Comparison of ENCODE assay signal across 8 cellular contexts in the genomic region with DNA sequence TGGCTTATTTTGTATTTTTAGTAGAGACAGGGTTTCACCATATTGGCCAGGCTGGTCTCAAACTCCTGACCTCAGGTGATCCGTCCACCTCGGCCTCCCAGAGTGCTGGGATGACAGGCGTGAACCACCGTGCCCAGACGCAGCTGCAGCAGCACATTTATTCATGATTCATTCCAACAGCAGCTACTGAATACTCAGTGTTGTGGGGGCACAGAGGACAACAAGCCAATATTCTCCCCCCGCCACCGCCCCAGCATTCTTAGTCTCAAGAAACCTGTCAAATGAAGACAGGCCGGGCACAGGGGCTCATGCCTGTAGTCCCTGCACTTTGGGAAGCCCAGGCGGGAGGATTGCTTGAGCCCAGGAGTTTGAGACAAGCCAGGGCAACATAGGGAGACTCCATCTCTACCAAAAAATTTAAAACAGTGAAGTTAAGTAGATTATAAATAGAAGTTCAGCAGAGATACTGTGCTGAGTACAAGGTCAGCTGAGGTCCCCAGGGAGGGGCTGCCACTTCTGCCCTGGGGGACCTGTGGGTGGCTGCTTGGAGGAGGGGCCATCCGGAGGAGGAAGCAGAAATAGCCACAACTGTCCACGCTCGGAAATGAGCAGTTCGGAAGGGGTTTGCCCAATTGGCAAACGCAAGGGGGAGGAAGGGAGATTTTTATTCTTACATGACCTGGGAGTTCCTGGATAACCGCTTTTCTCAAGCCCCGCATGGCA. TPM values are rescaled to one million over a fixed set of nuclear protein-coding genes. Genes with fewer than 3 reads are reported as not detected.
A peak's percentile ranks its signal among the peaks of the same experiment; 100 is the strongest.
DNase-seq lines count a peak whose midpoint lies in the region; ATAC-seq and TF ChIP-seq lines count a peak whose summit lies in the region.

No MANE protein-coding gene starts in this region.

- 41 to 46% methylated on average over 16 of the region's 16 CpGs for WGBS in esophagus, 2 donors
- WGBS in neuronal stem cell (ENCODE audit: extremely low coverage in 2 of 2, insufficient read length in 2 of 2, insufficient replicate concordance in 1 of 2), 2 donors, result no CpG with 5 or more reads among the region's 16 CpGs

- peak overlapping the region; percentile 28 for H2AK5ac ChIP-seq in neuronal stem cell (ENCODE audit: low read depth, low read length)

- H3K9me3 ChIP-seq in CD8-positive, alpha-beta memory T cell (ENCODE audit: low read length), result no peaks in the 10 kb centered on the region
- no peaks in the 10 kb centered on the region for H3K9me3 ChIP-seq in HEK293 (ENCODE audit: control insufficient read depth, insufficient read depth, low read depth, low read length)
- no peaks in the 10 kb centered on the region for H3K9me3 ChIP-seq in esophagus (ENCODE audit: control insufficient read depth in 2 of 2, insufficient read depth in 1 of 2, low read depth in 1 of 2, low read length in 1 of 2)
- H3K9me3 ChIP-seq in neuronal stem cell (replicated peaks in 1 of 2; ENCODE audit: control insufficient read depth in 2 of 2, insufficient read depth in 1 of 2, low read depth in 1 of 2, low read length in 2 of 2), result peaks cover 0 to 1% of the 10 kb centered on the region in 2 donors

- H3K4me3 ChIP-seq in CD8-positive, alpha-beta memory T cell (ENCODE audit: low read length), result no peak overlapping the region
- H3K4me3 ChIP-seq in HEK293 (ENCODE audit: low read depth, low read length), result no peak overlapping the region
- H3K4me3 ChIP-seq in esophagus (ENCODE audit: low read depth in 1 of 2, low read length in 2 of 2), result no peak overlapping the region
- no peak overlapping the region for H3K4me3 ChIP-seq in neuronal stem cell (ENCODE audit: low read length in 2 of 2)

- no peaks in the 10 kb centered on the region for H3K9me3 Mint-ChIP-seq in CD8-positive, alpha-beta memory T cell
- no peaks in the 10 kb centered on the region for H3K9me3 Mint-ChIP-seq in endothelial cell (ENCODE audit: unreplicated experiment)

- no peak overlapping the region for H3K4ac ChIP-seq in neuronal stem cell (ENCODE audit: low read length)

- H3K27me3 ChIP-seq in CD8-positive, alpha-beta memory T cell (ENCODE audit: insufficient read depth, low read length, poor library complexity, severe bottlenecking), result no peaks in the 10 kb centered on the region
- H3K27me3 ChIP-seq in esophagus (ENCODE audit: control insufficient read depth in 1 of 2, insufficient read depth in 2 of 2, low read length in 2 of 2) (no peaks in the 10 kb centered on the region), neuronal stem cell (ENCODE audit: control insufficient read depth in 3 of 3, insufficient read depth in 3 of 3, low read depth in 1 of 3, low read length in 3 of 3) (no peaks in the 10 kb centered on the region)

- no peaks in the 10 kb centered on the region for H3K27me3 Mint-ChIP-seq in CD8-positive, alpha-beta memory T cell
- H3K27me3 Mint-ChIP-seq in endothelial cell (ENCODE audit: unreplicated experiment), result peaks cover 17% of the 10 kb centered on the region

- no peak overlapping the region for H2BK15ac ChIP-seq in neuronal stem cell (ENCODE audit: low read length)

- peak overlapping the region; percentile 95 for H3K23ac ChIP-seq in neuronal stem cell (ENCODE audit: low read depth, low read length, poor library complexity)

- no peak overlapping the region for H3K14ac ChIP-seq in neuronal stem cell (ENCODE audit: low read length)

- DNase-seq in CD8-positive, alpha-beta memory T cell, result peak in 1 of 5 donors; percentile 34
- DNase-seq in SKM-1 (lab: John Stamatoyannopoulos, UW; ENCODE audit: unreplicated experiment), result peak; percentile 93
- no peak for DNase-seq in neuronal stem cell (ENCODE audit: low spot score)
- DNase-seq in foreskin melanocyte, result no peak
- DNase-seq in endothelial cell (ENCODE audit: low spot score), result no peak

- POLR2A ChIA-PET in CD8-positive, alpha-beta memory T cell (lab: Charles Lee), result interaction anchor here (0.6 kb wide), 1 partner anchor 74 kb away, joined by 3 read pairs; no protein-coding TSS in a partner anchor
- POLR2A ChIA-PET in HEK293 (lab: Yijun Ruan, JAX), result interaction anchor here (1.3 kb wide), 1 partner anchor 259 kb away, joined by 4 read pairs; a partner anchor contains a TSS

- H3K18ac ChIP-seq in neuronal stem cell (ENCODE audit: low read length), result peak overlapping the region; percentile 57

- CTCF ChIA-PET in CD8-positive, alpha-beta memory T cell (lab: Charles Lee), result interaction anchor here (2.1 kb wide), 1 partner anchor 12 kb away, joined by 5 read pairs; no protein-coding TSS in a partner anchor
- CTCF ChIA-PET in HEK293 (lab: Yijun Ruan, JAX), result interaction anchor here (0.7 to 2.1 kb wide), 2 partner anchors 12 to 104 kb away, joined by 3 to 5 read pairs; no protein-coding TSS in a partner anchor

- H2AFZ ChIP-seq in neuronal stem cell (ENCODE audit: low read length), result no peak overlapping the region

- ATAC-seq in GM18868 (IDR thresholded peaks at IDR 0.05; ENCODE audit: unreplicated experiment), result no peak

- H4K8ac ChIP-seq in neuronal stem cell (ENCODE audit: low read depth, low read length), result no peak overlapping the region

- TF ChIP-seq CTCF in HEK293 (tag by site-specific recombination; IDR thresholded peaks at IDR 0.05), result no peak
- no peak for TF ChIP-seq CTCF in endothelial cell (IDR thresholded peaks at IDR 0.05; ENCODE audit: unreplicated experiment)

- peak overlapping the region; percentile 67 for H3K27ac ChIP-seq in CD8-positive, alpha-beta memory T cell (ENCODE audit: low read depth, low read length)
- H3K27ac ChIP-seq in HEK293 (ENCODE audit: extremely low read depth, low read depth, low read length), result no peak overlapping the region
- H3K27ac ChIP-seq in esophagus (ENCODE audit: low read depth in 2 of 2, low read length in 1 of 2), result peak overlapping the region; percentile 81 to 93
- H3K27ac ChIP-seq in neuronal stem cell (replicated peaks; ENCODE audit: low read length), result no peak overlapping the region

- peak overlapping the region in 6 of 8 donors; percentile 40 to 90 (median 68) for H3K27ac Mint-ChIP-seq in CD8-positive, alpha-beta memory T cell
- no peak overlapping the region for H3K27ac Mint-ChIP-seq in endothelial cell (ENCODE audit: unreplicated experiment)

- no peaks in the 10 kb centered on the region for H3K36me3 ChIP-seq in CD8-positive, alpha-beta memory T cell (ENCODE audit: insufficient read depth, low read length)
- H3K36me3 ChIP-seq in HEK293 (ENCODE audit: control insufficient read depth in 2 of 2, insufficient read depth in 1 of 2, low read length in 2 of 2) (no peaks in the 10 kb centered on the region; a peak in 1 of 3 replicates), esophagus (ENCODE audit: control insufficient read depth in 2 of 2, insufficient read depth in 2 of 2, low read length in 1 of 2) (peaks cover 0 to under 1% of the 10 kb centered on the region in 2 donors), neuronal stem cell (replicated peaks in 1 of 2; ENCODE audit: control insufficient read depth in 2 of 2, insufficient read depth in 2 of 2, low read length in 2 of 2) (peaks cover 2 to 23% of the 10 kb centered on the region in 2 donors)

- H2BK5ac ChIP-seq in neuronal stem cell (ENCODE audit: low read length), result peak overlapping the region; percentile 39

- H3K79me1 ChIP-seq in neuronal stem cell (ENCODE audit: low read depth, low read length), result peaks cover 27% of the 10 kb centered on the region

- peak overlapping the region in 6 of 7 donors; percentile 16 to 72 (median 50) for H3K4me3 Mint-ChIP-seq in CD8-positive, alpha-beta memory T cell
- H3K4me3 Mint-ChIP-seq in endothelial cell (ENCODE audit: unreplicated experiment), result no peak overlapping the region

- H2BK120ac ChIP-seq in neuronal stem cell (ENCODE audit: low read depth, low read length), result no peak overlapping the region

- no peak overlapping the region for H3K4me2 ChIP-seq in neuronal stem cell (ENCODE audit: insufficient read depth, low read length, poor library complexity, severe bottlenecking)

- peaks cover 41 to 63% (median 51%) of the 10 kb centered on the region in 3 donors for H3K4me1 Mint-ChIP-seq in CD8-positive, alpha-beta memory T cell
- H3K4me1 Mint-ChIP-seq in endothelial cell (ENCODE audit: unreplicated experiment), result peaks cover 26% of the 10 kb centered on the region

- peaks cover 38% of the 10 kb centered on the region for H3K4me1 ChIP-seq in CD8-positive, alpha-beta memory T cell (ENCODE audit: insufficient read depth, low read length)
- H3K4me1 ChIP-seq in HEK293 (ENCODE audit: control insufficient read depth, insufficient read depth, low read length), result peaks cover 28% of the 10 kb centered on the region
- H3K4me1 ChIP-seq in esophagus (ENCODE audit: control insufficient read depth in 2 of 2, insufficient read depth in 2 of 2, low read length in 1 of 2), result peaks cover 15 to 28% of the 10 kb centered on the region in 2 donors
- peaks cover 34 to 36% of the 10 kb centered on the region in 2 donors for H3K4me1 ChIP-seq in neuronal stem cell (ENCODE audit: control insufficient read depth in 2 of 2, insufficient read depth in 1 of 2, low read depth in 1 of 2, low read length in 2 of 2)

- peaks cover 0 to 3% (median 0%) of the 10 kb centered on the region in 3 donors for H3K36me3 Mint-ChIP-seq in CD8-positive, alpha-beta memory T cell
- peaks cover 3% of the 10 kb centered on the region for H3K36me3 Mint-ChIP-seq in endothelial cell (ENCODE audit: low read depth, unreplicated experiment)

- H3K9ac ChIP-seq in neuronal stem cell (ENCODE audit: low read depth, low read length, poor library complexity), result no peak overlapping the region

- no peak overlapping the region for H4K91ac ChIP-seq in neuronal stem cell (ENCODE audit: low read depth, low read length, poor library complexity)

- no peak overlapping the region for H2BK12ac ChIP-seq in neuronal stem cell (ENCODE audit: low read length)

TF ChIP-seq in HEK293, 187 proteins besides CTCF, POLR2A, EP300 and RAD21:
- TF ChIP-seq EGR2 (tag by site-specific recombination; IDR thresholded peaks at IDR 0.05; ENCODE audit: low read depth) (peak; percentile 37; the same call in 1 of the 2 replicates), ZNF221 (tag by site-specific recombination; IDR thresholded peaks at IDR 0.05; ENCODE audit: borderline replicate concordance) (no peak), ZFHX2 (tag by site-specific recombination; conservative IDR thresholded peaks at IDR 0.05) (peak; percentile 59; the same call in 1 of the 2 replicates), OSR2 (tag by site-specific recombination; IDR thresholded peaks at IDR 0.05) (peak; percentile 55)

RNA-seq across cellular contexts. Expression of a gene that starts 4.3 kb away (rescaled TPM):
- total RNA-seq in CD8-positive, alpha-beta memory T cell, result 10 to 100 TPM; 82.0 to 84.9 TPM
- 1.2 TPM for polyA plus RNA-seq in CD8-positive, alpha-beta memory T cell
- 10 to 100 TPM in 1 of 2 donors, 1 to 10 TPM in 1; 7.6 to 17.9 TPM for polyA plus RNA-seq in esophagus
- 38.2 TPM for polyA plus RNA-seq in neuronal stem cell (2013, experiment 1 of 2)
- 38.1 TPM for polyA plus RNA-seq in neuronal stem cell (2013, experiment 2 of 2)
- 57.1 TPM for total RNA-seq in endothelial cell (ENCODE audit: unreplicated experiment)

RNA-seq across cellular contexts. Expression of a gene that starts 16.7 kb away (rescaled TPM):
- total RNA-seq in CD8-positive, alpha-beta memory T cell, result 10 to 100 TPM; 96.5 to 99.2 TPM
- polyA plus RNA-seq in CD8-positive, alpha-beta memory T cell, result 44.2 TPM
- polyA plus RNA-seq in esophagus, result 10 to 100 TPM; 50.8 to 64.5 TPM
- 60.6 TPM for polyA plus RNA-seq in neuronal stem cell (2013, experiment 1 of 2)
- 60.3 TPM for polyA plus RNA-seq in neuronal stem cell (2013, experiment 2 of 2)
- 169 TPM for total RNA-seq in endothelial cell (ENCODE audit: unreplicated experiment)

Comparison
In these comparisons a context has a peak if more than half of its experiments do, and no peak if none do; other contexts are left out.
1. H3K27ac ChIP-seq: peak in CD8-positive, alpha-beta memory T cell (single experiment) and esophagus (2 of 2); none in HEK293 (single experiment) and neuronal stem cell (single experiment).